ENCODE assay signal across 8 cellular contexts in genomic region chr12:29148065-29148957, GRCh38. TPM values are rescaled to one million over a fixed set of nuclear protein-coding genes. Genes with fewer than 3 reads are reported as not detected.
DNase-seq lines count a peak whose midpoint lies in the region; ATAC-seq and TF ChIP-seq lines count a peak whose summit lies in the region.

No MANE protein-coding gene starts in this region.

- H3K27ac ChIP-seq in ovary = no peak overlapping the region

- intact Hi-C loops in ovary (cut with DNase I) = no loop called here

- CTCF ChIA-PET in activated CD8-positive, alpha-beta T cell treated with anti-CD3 and anti-CD28 coated beads, Interleukin-2, amount 10 ng/mL, durations not matched to agents 7 days and 5 days (lab: Charles Lee) = interaction anchor here (0.7 to 1.0 kb wide), 2 partner anchors 24 to 59 kb away, joined by 3 to 5 read pairs; no protein-coding TSS in a partner anchor

- H3K36me3 ChIP-seq in ovary = no peaks in the 10 kb centered on the region

- peak overlapping the region; percentile 69 for H3K4me3 ChIP-seq in ovary

- peaks cover under 1% of the 10 kb centered on the region for H3K9me3 Mint-ChIP-seq in activated CD8-positive, alpha-beta T cell treated with anti-CD3 and anti-CD28 coated beads, Interleukin-2, amount 10 ng/mL, durations not matched to agents 7 days and 5 days (ENCODE audit: insufficient read depth)
- peaks cover 2% of the 10 kb centered on the region for H3K9me3 Mint-ChIP-seq in glutamatergic neuron (ENCODE audit: unreplicated experiment)

- no peak for TF ChIP-seq POLR2A in ovary (IDR thresholded peaks at IDR 0.05)

- DNase-seq in activated CD4-positive, alpha-beta T cell treated with anti-CD3 and anti-CD28 coated beads for 4 hours = peak; percentile 15
- no peak for DNase-seq in activated CD4-positive, alpha-beta T cell treated with anti-CD3 and anti-CD28 coated beads for 1 hour
- peak; percentile 24 for DNase-seq in activated CD8-positive, alpha-beta T cell treated with anti-CD3 and anti-CD28 coated beads, Interleukin-2, amount 10 ng/mL, durations not matched to agents 7 days and 5 days
- peak; percentile 32 for DNase-seq in glutamatergic neuron
- DNase-seq in ovary = no peak
- DNase-seq in mesenteric fat pad (ENCODE audit: low spot score) = no peak
- DNase-seq in H4 (ENCODE audit: low spot score) = no peak

- H3K27me3 ChIP-seq in ovary = no peaks in the 10 kb centered on the region

- peak overlapping the region; percentile 95 for H3K27ac Mint-ChIP-seq in activated CD8-positive, alpha-beta T cell treated with anti-CD3 and anti-CD28 coated beads, Interleukin-2, amount 10 ng/mL, durations not matched to agents 7 days and 5 days
- no peak overlapping the region for H3K27ac Mint-ChIP-seq in glutamatergic neuron (ENCODE audit: unreplicated experiment)

- TF ChIP-seq EP300 in ovary (IDR thresholded peaks at IDR 0.05) = no peak

- H3K9me3 ChIP-seq in ovary = no peaks in the 10 kb centered on the region

- peaks cover 3% of the 10 kb centered on the region for H3K4me1 ChIP-seq in ovary (ENCODE audit: insufficient read depth)

- H3K36me3 Mint-ChIP-seq in activated CD8-positive, alpha-beta T cell treated with anti-CD3 and anti-CD28 coated beads, Interleukin-2, amount 10 ng/mL, durations not matched to agents 7 days and 5 days (ENCODE audit: low read depth) = peaks cover 1% of the 10 kb centered on the region
- peaks cover 4% of the 10 kb centered on the region for H3K36me3 Mint-ChIP-seq in glutamatergic neuron (ENCODE audit: unreplicated experiment)

- peak overlapping the region; percentile 95 for H3K4me3 Mint-ChIP-seq in activated CD8-positive, alpha-beta T cell treated with anti-CD3 and anti-CD28 coated beads, Interleukin-2, amount 10 ng/mL, durations not matched to agents 7 days and 5 days
- H3K4me3 Mint-ChIP-seq in glutamatergic neuron (ENCODE audit: unreplicated experiment) = peak overlapping the region; percentile 95

- peaks cover 31% of the 10 kb centered on the region for H3K4me1 Mint-ChIP-seq in activated CD8-positive, alpha-beta T cell treated with anti-CD3 and anti-CD28 coated beads, Interleukin-2, amount 10 ng/mL, durations not matched to agents 7 days and 5 days (ENCODE audit: low read depth)
- peaks cover 5% of the 10 kb centered on the region for H3K4me1 Mint-ChIP-seq in glutamatergic neuron (ENCODE audit: low read depth, unreplicated experiment)

- TF ChIP-seq CTCF in glutamatergic neuron (IDR thresholded peaks at IDR 0.05; ENCODE audit: partially characterized antibody, unreplicated experiment) (no peak), ovary (IDR thresholded peaks at IDR 0.05) (no peak)

- peaks cover 11% of the 10 kb centered on the region for H3K27me3 Mint-ChIP-seq in activated CD8-positive, alpha-beta T cell treated with anti-CD3 and anti-CD28 coated beads, Interleukin-2, amount 10 ng/mL, durations not matched to agents 7 days and 5 days (ENCODE audit: low read depth)
- peaks cover 2% of the 10 kb centered on the region for H3K27me3 Mint-ChIP-seq in glutamatergic neuron (ENCODE audit: unreplicated experiment)

- WGBS in ovary, 3 donors = 2% methylated on average over 21 of the region's 21 CpGs

- POLR2A ChIA-PET in activated CD8-positive, alpha-beta T cell treated with anti-CD3 and anti-CD28 coated beads, Interleukin-2, amount 10 ng/mL, durations not matched to agents 7 days and 5 days (lab: Charles Lee) = interaction anchor here (0.6 kb wide), 1 partner anchor 28 kb away, joined by 3 read pairs; no protein-coding TSS in a partner anchor

- peak; percentile 4 for ATAC-seq in HG03342 (IDR thresholded peaks at IDR 0.05; ENCODE audit: unreplicated experiment)
- ATAC-seq in activated CD8-positive, alpha-beta T cell treated with anti-CD3 and anti-CD28 coated beads, Interleukin-2, amount 10 ng/mL, durations not matched to agents 7 days and 5 days = peak; percentile 15

RNA-seq across cellular contexts. Expression of gene FAR2, which starts 0.8 kb away (rescaled TPM):
- 10 to 100 TPM; 16.7 to 20.8 TPM for total RNA-seq in activated CD8-positive, alpha-beta T cell treated with anti-CD3 and anti-CD28 coated beads, Interleukin-2, amount 10 ng/mL, durations not matched to agents 7 days and 5 days
- total RNA-seq in glutamatergic neuron (ENCODE audit: unreplicated experiment) (6.9 TPM), ovary (1 to 10 TPM in 5 of 7 donors, under 1 TPM in 2; 0.86 to 3.7 (median 1.5) TPM), mesenteric fat pad (14.2 TPM)
- polyA plus RNA-seq in ovary = 1 to 10 TPM in 1 of 2 donors, under 1 TPM in 1; 0.41 to 5.3 TPM
- 3.2 and 3.3 TPM in 2 replicates for total RNA-seq in H4 (2014; rRNA removed; shearing (Covaris generic))

Comparison
In these comparisons a context has a peak if more than half of its experiments do, and no peak if none do; other contexts are left out.
1. DNase-seq: peak in activated CD4-positive, alpha-beta T cell treated with anti-CD3 and anti-CD28 coated beads for 4 hours (2 of 2), activated CD8-positive, alpha-beta T cell treated with anti-CD3 and anti-CD28 coated beads, Interleukin-2, amount 10 ng/mL, durations not matched to agents 7 days and 5 days (single experiment) and glutamatergic neuron (single experiment); none in activated CD4-positive, alpha-beta T cell treated with anti-CD3 and anti-CD28 coated beads for 1 hour (single experiment), ovary (0 of 5), mesenteric fat pad (single experiment) and H4 (single experiment).